8 cellular contexts compared by ENCODE assay signal in the genomic region with DNA sequence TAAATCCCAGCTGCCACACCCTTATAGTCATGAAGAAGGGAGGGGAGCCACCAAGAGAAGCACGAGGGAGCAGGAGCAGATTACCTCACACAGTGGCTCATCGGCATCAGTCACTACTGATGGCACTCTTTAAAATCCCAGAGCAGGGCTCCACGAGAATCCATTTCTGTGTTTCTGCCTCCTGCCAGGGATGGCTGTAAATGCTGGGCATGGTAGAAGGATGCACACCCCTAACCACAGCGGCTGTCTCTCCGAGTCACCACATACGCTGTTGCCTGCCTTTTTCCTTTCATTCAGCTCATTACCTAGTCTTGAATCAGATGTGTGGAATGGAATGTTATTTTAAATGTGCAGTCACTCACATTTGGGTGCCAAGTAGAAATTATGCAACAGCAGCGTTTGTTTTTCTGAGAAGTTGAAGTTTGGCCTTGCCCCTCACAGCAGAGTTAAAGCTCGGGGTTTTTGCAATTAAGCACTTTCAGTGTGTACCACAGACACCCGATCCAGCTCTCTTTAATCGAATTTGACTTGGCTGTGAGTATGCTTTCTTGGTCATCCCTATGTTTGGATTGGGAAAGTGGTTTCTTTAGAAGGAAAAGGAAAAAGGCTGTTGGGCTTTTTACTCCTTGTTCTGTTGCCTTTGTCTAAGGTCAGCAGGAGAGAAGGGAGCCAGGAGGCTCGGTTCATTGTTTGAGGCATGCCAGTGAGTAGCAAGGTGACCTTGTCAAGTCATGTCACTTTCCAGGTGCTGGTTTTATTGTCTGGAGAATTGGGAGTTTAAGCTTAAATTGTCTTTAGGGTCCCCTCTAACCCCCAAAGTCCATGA.
A peak's percentile ranks its signal among the peaks of the same experiment; 100 is the strongest.
DNase-seq lines count a peak whose midpoint lies in the region; ATAC-seq, FAIRE-seq and TF ChIP-seq lines count a peak whose summit lies in the region.

No MANE protein-coding gene starts in this region.

- peak; percentile 56 for DNase-seq in HK-2 (ENCODE audit: unreplicated experiment)
- DNase-seq in bronchial epithelial cell (ENCODE audit: low read depth) = peak; percentile 88
- DNase-seq in keratinocyte (ENCODE audit: low read depth, low spot score) = no peak
- DNase-seq in stromal cell of bone marrow (ENCODE audit: low read depth) = peak; percentile 95
- DNase-seq in activated T-cell treated with anti-CD3 and anti-CD28 coated beads, Interleukin-2, amount 50 U/mL, for 48 hours = no peak

- H4K20me1 ChIP-seq in keratinocyte (ENCODE audit: control insufficient read depth, extremely low read depth, insufficient read depth, low read length) = no peaks in the 10 kb centered on the region

- FAIRE-seq in bronchial epithelial cell (lab: Jason Lieb, UNC) = peak; percentile 64
- FAIRE-seq in keratinocyte (lab: Jason Lieb, UNC) = peak; percentile 94

- no peaks in the 10 kb centered on the region for H3K9me1 ChIP-seq in keratinocyte (ENCODE audit: control insufficient read depth, extremely low read depth, insufficient read depth, low read length)

- peak overlapping the region; percentile 83 for H3K4me2 ChIP-seq in keratinocyte (ENCODE audit: control insufficient read depth, extremely low read depth, insufficient read depth, low read depth, low read length)

- H3K79me2 ChIP-seq in keratinocyte (ENCODE audit: control insufficient read depth, insufficient read depth, low read length) = no peaks in the 10 kb centered on the region

- H3K27ac ChIP-seq in keratinocyte (ENCODE audit: control insufficient read depth, insufficient read depth, low read length) = peak overlapping the region; percentile 84

- no peaks in the 10 kb centered on the region for H3K36me3 ChIP-seq in bronchial epithelial cell (ENCODE audit: control insufficient read depth, insufficient read depth, low read length)
- H3K36me3 ChIP-seq in keratinocyte (ENCODE audit: control insufficient read depth in 2 of 2, extremely low read depth in 1 of 2, insufficient read depth in 2 of 2, low read length in 2 of 2) = peaks cover 1 to 8% of the 10 kb centered on the region in 2 experiments

- H3K9ac ChIP-seq in keratinocyte (ENCODE audit: control insufficient read depth, extremely low read depth, insufficient read depth, low read length) = peak overlapping the region; percentile 67

- TF ChIP-seq CTCF in bronchial epithelial cell (IDR thresholded peaks at IDR 0.05; ENCODE audit: insufficient read depth, low read length, severe bottlenecking) (no peak), keratinocyte (optimal IDR thresholded peaks at IDR 0.05 in 1 of 3, IDR thresholded peaks at IDR 0.05 in 1 of 3, conservative IDR thresholded peaks at IDR 0.05 in 1 of 3; ENCODE audit: extremely low read depth in 1 of 3, insufficient read depth in 2 of 3, low read length in 3 of 3) (no peak)

- ATAC-seq in GM21786 (IDR thresholded peaks at IDR 0.05; ENCODE audit: unreplicated experiment) = no peak
- no peak for ATAC-seq in GM21619 (IDR thresholded peaks at IDR 0.05; ENCODE audit: unreplicated experiment)
- no peak for ATAC-seq in GM18511 (IDR thresholded peaks at IDR 0.05; ENCODE audit: unreplicated experiment)

- dilution Hi-C loops in keratinocyte (cut with MboI; ENCODE audit: extremely low pct_ligation_motif_present, low sequenced_read_pairs) = loop anchor here (25.0 kb wide), 1 partner anchor 279 kb away; a partner anchor contains a TSS

- peaks cover 42% of the 10 kb centered on the region for H3K4me1 ChIP-seq in keratinocyte (ENCODE audit: control insufficient read depth, extremely low read depth, insufficient read depth, low read length)

- H3K9me3 ChIP-seq in keratinocyte (ENCODE audit: control insufficient read depth, low read depth, low read length) = no peaks in the 10 kb centered on the region

- peak overlapping the region; percentile 53 for H2AFZ ChIP-seq in keratinocyte (ENCODE audit: control insufficient read depth, low read length)

- H3K27me3 ChIP-seq in bronchial epithelial cell (ENCODE audit: control insufficient read depth, insufficient read depth, low read length) (no peaks in the 10 kb centered on the region), keratinocyte (ENCODE audit: control insufficient read depth, extremely low read depth, insufficient read depth, low read length) (no peaks in the 10 kb centered on the region)

- H3K4me3 ChIP-seq in bronchial epithelial cell (ENCODE audit: low read depth, low read length) (no peak overlapping the region), keratinocyte (ENCODE audit: control insufficient read depth in 2 of 3, extremely low read depth in 1 of 3, insufficient read depth in 2 of 3, low read depth in 1 of 3, low read length in 3 of 3) (peak overlapping the region in 2 of 3 experiments; percentile 12 to 52)

Comparison
In these comparisons a context has a peak if more than half of its experiments do, and no peak if none do; other contexts are left out.
1. DNase-seq: peak in HK-2 (single experiment), bronchial epithelial cell (single experiment) and stromal cell of bone marrow (single experiment); none in keratinocyte (single experiment) and activated T-cell treated with anti-CD3 and anti-CD28 coated beads, Interleukin-2, amount 50 U/mL, for 48 hours (0 of 2).